Comparison of ENCODE assay signal across 8 cellular contexts in genomic region chr2:42141687-42142475, GRCh38. TPM values are rescaled to one million over a fixed set of nuclear protein-coding genes. Genes with fewer than 3 reads are reported as not detected.
DNase-seq lines count a peak whose midpoint lies in the region; ATAC-seq and TF ChIP-seq lines count a peak whose summit lies in the region.

No MANE protein-coding gene starts in this region.

- TF ChIP-seq CTCF in BJ (IDR thresholded peaks at IDR 0.05; ENCODE audit: insufficient read depth, low read depth, low read length) (no peak), Peyer's patch (IDR thresholded peaks at IDR 0.05) (no peak), astrocyte of the spinal cord (IDR thresholded peaks at IDR 0.05; ENCODE audit: low read depth, low read length) (no peak), gastrocnemius medialis (IDR thresholded peaks at IDR 0.05 in 4 of 5, conservative IDR thresholded peaks at IDR 0.05 in 1 of 5) (no peak)

- H3K4me3 ChIP-seq in BJ (ENCODE audit: low read depth, low read length) (peak overlapping the region; percentile 21), HUES6 (ENCODE audit: low read depth, low read length) (peak overlapping the region; percentile 43), Peyer's patch (peak overlapping the region in 2 of 4 donors; percentile 18 to 26), astrocyte of the spinal cord (ENCODE audit: low read depth, low read length) (peak overlapping the region; percentile 20), iPS-18a (ENCODE audit: low read length) (peak overlapping the region; percentile 43), gastrocnemius medialis (peak overlapping the region; percentile 16 to 29 (median 23))

- DNase-seq in BJ (ENCODE audit: low read depth) (peak; percentile 75), Peyer's patch (peak; percentile 51 to 76 (median 52)), astrocyte of the spinal cord (ENCODE audit: low read depth, low spot score) (peak; percentile 96), gastrocnemius medialis (peak in 1 of 2 donors; percentile 31), mesenteric fat pad (ENCODE audit: low spot score) (no peak)

- H3K9ac ChIP-seq in HUES6 (ENCODE audit: low read length) (peak overlapping the region; percentile 24), iPS-18a (ENCODE audit: low read length) (peak overlapping the region; percentile 33)

- H3K27me3 ChIP-seq in BJ (ENCODE audit: control insufficient read depth, insufficient read depth, low read length) (no peaks in the 10 kb centered on the region), HUES6 (ENCODE audit: control insufficient read depth, insufficient read depth, low read length) (no peaks in the 10 kb centered on the region), Peyer's patch (no peaks in the 10 kb centered on the region), iPS-18a (ENCODE audit: control insufficient read depth, insufficient read depth, low read length) (no peaks in the 10 kb centered on the region), gastrocnemius medialis (no peaks in the 10 kb centered on the region)

- in situ Hi-C loops in astrocyte of the spinal cord (cut with HindIII; ENCODE audit: low sequenced_read_pairs) (no loop called here), gastrocnemius medialis (cut with MboI; ENCODE audit: low sequenced_read_pairs in 4 of 4) (no loop called here)

- intact Hi-C loops in gastrocnemius medialis (cut with DNase I; ENCODE audit: low total_unique reads): loop anchor here (5.0 kb wide), 1 partner anchor 40 kb away; no protein-coding TSS in a partner anchor

- peak; percentile 45 to 53 for ATAC-seq in gastrocnemius medialis
- ATAC-seq in GM21390 (IDR thresholded peaks at IDR 0.05; ENCODE audit: unreplicated experiment): no peak

- H3K4me1 ChIP-seq in HUES6 (ENCODE audit: control insufficient read depth, insufficient read depth, low read length) (peaks cover 30% of the 10 kb centered on the region), Peyer's patch (peaks cover 0 to 25% (median 2%) of the 10 kb centered on the region in 4 donors), iPS-18a (ENCODE audit: control insufficient read depth, low read depth, low read length) (peaks cover 18% of the 10 kb centered on the region), gastrocnemius medialis (peaks cover 19 to 25% of the 10 kb centered on the region in 2 donors)

- POLR2A ChIA-PET in BJ (lab: Charles Lee): interaction anchor here (0.5 to 0.6 kb wide), 2 partner anchors 40 to 476 kb away, joined by 6 to 8 read pairs; no protein-coding TSS in a partner anchor

- peak overlapping the region; percentile 32; the same call in 1 of the 2 replicates for H3K27ac ChIP-seq in HUES6 (ENCODE audit: low read depth, low read length)
- H3K27ac ChIP-seq in Peyer's patch: peak overlapping the region; percentile 8 to 62 (median 23)
- no peak overlapping the region for H3K27ac ChIP-seq in iPS-18a (ENCODE audit: low read length)
- H3K27ac ChIP-seq in gastrocnemius medialis: peak overlapping the region; percentile 11 to 63 (median 46)

- CTCF ChIA-PET in BJ (lab: Yijun Ruan, JAX): interaction anchor here (0.6 to 2.0 kb wide), 4 partner anchors 9 to 173 kb away, joined by 3 to 8 read pairs (median 6); no protein-coding TSS in a partner anchor

- TF ChIP-seq POLR2A in Peyer's patch (IDR thresholded peaks at IDR 0.05) (no peak), gastrocnemius medialis (IDR thresholded peaks at IDR 0.05) (no peak)

- no peaks in the 10 kb centered on the region for H3K36me3 ChIP-seq in BJ (ENCODE audit: control insufficient read depth, insufficient read depth, low read length)
- H3K36me3 ChIP-seq in HUES6 (ENCODE audit: control insufficient read depth, insufficient read depth, low read length): no peaks in the 10 kb centered on the region
- no peaks in the 10 kb centered on the region for H3K36me3 ChIP-seq in Peyer's patch
- H3K36me3 ChIP-seq in iPS-18a (ENCODE audit: control insufficient read depth, low read depth, low read length): no peaks in the 10 kb centered on the region
- no peaks in the 10 kb centered on the region for H3K36me3 ChIP-seq in gastrocnemius medialis

- H3K9me3 ChIP-seq in HUES6 (ENCODE audit: control insufficient read depth, insufficient read depth, low read depth, low read length) (no peaks in the 10 kb centered on the region), Peyer's patch (no peaks in the 10 kb centered on the region), iPS-18a (ENCODE audit: control insufficient read depth, low read depth, low read length) (no peaks in the 10 kb centered on the region), gastrocnemius medialis (no peaks in the 10 kb centered on the region)

RNA-seq across cellular contexts. Expression of gene EML4, which starts 27.3 kb away (rescaled TPM):
- 19.1 and 30.7 TPM in 2 replicates for polyA plus RNA-seq in BJ (2011; rRNA removed)
- 23.2 and 23.8 TPM in 2 replicates for polyA minus RNA-seq in BJ (2011; rRNA and poly(A)+ RNA removed)
- 100 to 1,000 TPM in 1 of 4 donors, 10 to 100 TPM in 3; 73.7 to 115 (median 84.4) TPM for total RNA-seq in Peyer's patch
- total RNA-seq in gastrocnemius medialis: 1 to 10 TPM; 3.0 to 5.0 (median 4.6) TPM
- total RNA-seq in mesenteric fat pad: 46.2 TPM
